ENCODE assay signal across 8 cellular contexts in the genomic region with DNA sequence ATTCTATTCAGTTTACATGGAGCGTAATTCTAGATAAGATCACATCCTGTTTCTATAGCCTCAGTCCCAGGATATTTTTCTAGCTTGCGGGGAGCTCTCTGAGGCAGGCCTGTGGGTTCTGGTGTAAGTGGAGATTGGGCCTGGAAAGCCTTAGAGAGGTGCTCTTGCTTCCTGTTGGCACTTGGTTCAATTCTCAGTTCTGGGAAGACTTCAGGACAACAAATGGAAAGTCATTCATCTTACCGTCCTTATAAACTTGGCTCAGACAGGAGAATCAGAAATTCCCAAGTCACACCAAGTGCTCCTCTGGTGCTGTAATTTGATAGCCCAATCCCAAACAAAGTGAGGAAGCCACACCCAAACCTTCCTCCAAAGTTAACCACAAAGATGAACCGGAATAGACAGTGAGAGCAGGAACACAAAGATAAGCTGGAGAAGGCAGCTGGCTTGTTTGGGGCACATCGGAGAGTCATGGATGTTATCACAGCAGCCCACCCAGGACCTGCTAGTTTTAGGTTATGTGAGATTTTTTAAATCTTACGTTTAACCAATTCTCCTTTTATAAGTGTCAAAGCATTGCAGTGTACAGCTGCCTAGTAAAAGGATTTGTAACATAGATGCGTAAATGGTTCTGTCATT.
A peak's percentile ranks its signal among the peaks of the same experiment; 100 is the strongest.
DNase-seq lines count a peak whose midpoint lies in the region; ATAC-seq and TF ChIP-seq lines count a peak whose summit lies in the region.

No MANE protein-coding gene starts in this region.

- H3K27me3 ChIP-seq in osteoblast (ENCODE audit: insufficient read depth, low read length): no peaks in the 10 kb centered on the region

- peak overlapping the region; percentile 31 for H3K4me3 ChIP-seq in osteoblast (ENCODE audit: insufficient read depth, low read length)

- no peaks in the 10 kb centered on the region for H3K36me3 ChIP-seq in osteoblast (ENCODE audit: insufficient read depth, low read length)

- TF ChIP-seq CTCF in endothelial cell (IDR thresholded peaks at IDR 0.05; ENCODE audit: unreplicated experiment) (no peak), osteoblast (IDR thresholded peaks at IDR 0.05; ENCODE audit: extremely low read depth, low read depth, low read length) (no peak)

- ATAC-seq in GM18858 (IDR thresholded peaks at IDR 0.05; ENCODE audit: unreplicated experiment): no peak
- no peak for ATAC-seq in HG03565 (IDR thresholded peaks at IDR 0.05; ENCODE audit: unreplicated experiment)

- no peaks in the 10 kb centered on the region for H3K79me2 ChIP-seq in osteoblast (ENCODE audit: insufficient read depth, low read length)

- no peaks in the 10 kb centered on the region for H3K36me3 Mint-ChIP-seq in endothelial cell (ENCODE audit: low read depth, unreplicated experiment)

- H3K4me1 Mint-ChIP-seq in endothelial cell (ENCODE audit: unreplicated experiment): peaks cover 30% of the 10 kb centered on the region

- peak overlapping the region; percentile 68 for H2AFZ ChIP-seq in osteoblast (ENCODE audit: low read length)

- H3K27me3 Mint-ChIP-seq in endothelial cell (ENCODE audit: unreplicated experiment): peaks cover 2% of the 10 kb centered on the region

- H3K27ac Mint-ChIP-seq in endothelial cell (ENCODE audit: unreplicated experiment): peak overlapping the region; percentile 96

- H3K4me3 Mint-ChIP-seq in endothelial cell (ENCODE audit: unreplicated experiment): no peak overlapping the region

- H3K9me3 ChIP-seq in osteoblast (ENCODE audit: low read depth, low read length): no peaks in the 10 kb centered on the region

- H3K4me2 ChIP-seq in osteoblast (ENCODE audit: insufficient read depth, low read length): peak overlapping the region; percentile 75

- DNase-seq in EH (ENCODE audit: low read depth) (peak; percentile 66), NCI-H82 (lab: John Stamatoyannopoulos, UW) (peak; percentile 75), endothelial cell (ENCODE audit: low spot score) (peak; percentile 27), osteoblast (ENCODE audit: insufficient read length, low spot score, missing footprints) (no peak), SKM-1 treated with dmso at 0.1 percent for 144 hours (lab: John Stamatoyannopoulos, UW; ENCODE audit: unreplicated experiment) (no peak)
- DNase-seq in activated naive CD4-positive, alpha-beta T cell (lab: John Stamatoyannopoulos, UW): no peak

- peaks cover 24% of the 10 kb centered on the region for H3K4me1 ChIP-seq in osteoblast (ENCODE audit: insufficient read depth, low read length)

- H3K9me3 Mint-ChIP-seq in endothelial cell (ENCODE audit: unreplicated experiment): no peaks in the 10 kb centered on the region

- no peaks in the 10 kb centered on the region for H4K20me1 ChIP-seq in osteoblast (ENCODE audit: insufficient read depth, low read length)

- H3K27ac ChIP-seq in osteoblast (ENCODE audit: low read depth, low read length): peak overlapping the region; percentile 9

Comparison
In these comparisons a context has a peak if more than half of its experiments do, and no peak if none do; other contexts are left out.
1. DNase-seq: peak in EH (single experiment), NCI-H82 (single experiment) and endothelial cell (single experiment); none in osteoblast (single experiment), activated naive CD4-positive, alpha-beta T cell (0 of 4) and SKM-1 treated with dmso at 0.1 percent for 144 hours (single experiment).